In the genomic region with DNA sequence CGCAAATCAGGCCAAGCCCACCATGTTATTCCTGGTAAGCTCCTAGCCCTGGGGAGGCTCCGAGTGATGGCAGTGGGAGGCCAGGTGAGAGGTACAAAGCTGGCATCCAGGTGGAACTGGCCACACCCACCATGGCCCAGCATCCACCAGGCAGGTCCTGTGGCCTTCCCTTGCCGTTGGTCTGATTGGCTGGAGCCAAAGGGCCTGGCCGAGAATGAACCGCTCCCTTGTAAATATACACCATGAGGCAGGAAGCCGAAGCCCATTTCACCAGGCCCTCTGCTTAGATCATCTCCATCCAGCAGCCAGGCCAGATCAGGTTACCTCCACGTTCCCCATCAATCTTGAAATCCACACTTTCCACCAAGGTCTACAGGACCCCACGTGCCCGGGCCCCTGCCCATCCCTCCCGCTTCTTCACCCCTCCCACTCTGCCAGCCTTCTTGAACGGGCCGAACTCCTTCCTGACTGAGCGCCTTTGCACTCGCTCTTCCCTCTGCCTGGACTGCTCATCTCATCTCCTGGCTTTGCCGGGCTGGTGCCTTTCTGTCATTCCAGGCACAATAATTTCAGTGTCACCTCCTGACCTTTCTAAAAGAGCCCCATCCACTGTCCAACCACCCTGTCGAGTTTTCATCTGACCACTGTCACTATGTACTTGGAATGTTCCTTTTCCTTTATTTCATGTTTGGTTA, we compare ENCODE assay signal across 11 cellular contexts. TPM values are rescaled to one million over a fixed set of nuclear protein-coding genes. Genes with fewer than 3 reads are reported as not detected.
DNase-seq lines count a peak whose midpoint lies in the region; ATAC-seq and TF ChIP-seq lines count a peak whose summit lies in the region.
"Had no signal": no experiment of that assay in that cellular context is flagged by ENCODE, and none has a peak within 500 bp of the region (broad histone marks: within the 10 kb centered on the region; RNA-seq: fewer than 3 reads in every experiment).

No MANE protein-coding gene starts in this region.

- H3K9me2 ChIP-seq in OCI-LY1 (ENCODE audit: low read depth, low read length), result no peaks in the 10 kb centered on the region

- no peak for TF ChIP-seq POLR2A in ovary (IDR thresholded peaks at IDR 0.05)

- ATAC-seq in activated naive CD8-positive, alpha-beta T cell treated with anti-CD3 and anti-CD28 coated beads, Interleukin-2, amount 50 U/mL, for 24 hours, result no peak
- ATAC-seq in stimulated activated naive B cell treated with anti-CD40 and anti-IgM and Interleukin-4, amounts not matched to agents 10 μg/mL and 1 μg/mL and 100 μg/mL, for 72 hours (replicated peaks), result peak; percentile 11 to 14
- ATAC-seq in GM18858 (IDR thresholded peaks at IDR 0.05; ENCODE audit: unreplicated experiment), result no peak

- H3K27ac Mint-ChIP-seq in activated naive CD8-positive, alpha-beta T cell, result peak overlapping the region; percentile 79
- no peak overlapping the region for H3K27ac Mint-ChIP-seq in activated naive CD8-positive, alpha-beta T cell treated with anti-CD3 and anti-CD28 coated beads, Interleukin-2, amount 50 U/mL, for 24 hours
- H3K27ac Mint-ChIP-seq in stimulated activated naive B cell treated with anti-CD40 and anti-IgM and Interleukin-4, amounts not matched to agents 10 μg/mL and 1 μg/mL and 100 μg/mL, for 72 hours, result peak overlapping the region; percentile 94

- no peaks in the 10 kb centered on the region for H3K79me2 ChIP-seq in OCI-LY1 (ENCODE audit: insufficient read depth, low read length)

- no peaks in the 10 kb centered on the region for H3K9me3 Mint-ChIP-seq in activated naive CD8-positive, alpha-beta T cell (ENCODE audit: low read depth)
- no peaks in the 10 kb centered on the region for H3K9me3 Mint-ChIP-seq in activated naive CD8-positive, alpha-beta T cell treated with anti-CD3 and anti-CD28 coated beads, Interleukin-2, amount 50 U/mL, for 24 hours
- H3K9me3 Mint-ChIP-seq in stimulated activated naive B cell treated with anti-CD40 and anti-IgM and Interleukin-4, amounts not matched to agents 10 μg/mL and 1 μg/mL and 100 μg/mL, for 72 hours, result peaks cover 0 to 4% of the 10 kb centered on the region in 2 donors

- no peak for TF ChIP-seq EP300 in ovary (IDR thresholded peaks at IDR 0.05)

- H3K4me1 ChIP-seq in OCI-LY1 (ENCODE audit: insufficient read depth, low read length, severe bottlenecking), result peaks cover 70% of the 10 kb centered on the region
- peaks cover 4% of the 10 kb centered on the region for H3K4me1 ChIP-seq in ovary (ENCODE audit: insufficient read depth)

- no peaks in the 10 kb centered on the region; the same call in 1 of the 2 replicates for H3F3A ChIP-seq in OCI-LY1 (ENCODE audit: insufficient read depth, low read length)

- TF ChIP-seq CTCF in OCI-LY1 (IDR thresholded peaks at IDR 0.05; ENCODE audit: low read length), result no peak
- TF ChIP-seq CTCF in cardiac fibroblast (IDR thresholded peaks at IDR 0.05; ENCODE audit: low read depth, low read length), result no peak
- no peak for TF ChIP-seq CTCF in ovary (IDR thresholded peaks at IDR 0.05)

- H3K27me3 Mint-ChIP-seq in activated naive CD8-positive, alpha-beta T cell, result no peaks in the 10 kb centered on the region
- H3K27me3 Mint-ChIP-seq in activated naive CD8-positive, alpha-beta T cell treated with anti-CD3 and anti-CD28 coated beads, Interleukin-2, amount 50 U/mL, for 24 hours, result peaks cover 2% of the 10 kb centered on the region
- H3K27me3 Mint-ChIP-seq in stimulated activated naive B cell treated with anti-CD40 and anti-IgM and Interleukin-4, amounts not matched to agents 10 μg/mL and 1 μg/mL and 100 μg/mL, for 72 hours, result no peaks in the 10 kb centered on the region

- H3K27ac ChIP-seq in OCI-LY1 (ENCODE audit: low read depth, low read length, poor library complexity, severe bottlenecking), result peak overlapping the region; percentile 17
- H3K27ac ChIP-seq in ovary, result no peak overlapping the region
- H3K27ac ChIP-seq: transverse colon had no signal

- H3K36me3 Mint-ChIP-seq in activated naive CD8-positive, alpha-beta T cell, result peaks cover 15% of the 10 kb centered on the region
- H3K36me3 Mint-ChIP-seq in activated naive CD8-positive, alpha-beta T cell treated with anti-CD3 and anti-CD28 coated beads, Interleukin-2, amount 50 U/mL, for 24 hours (ENCODE audit: low read depth), result peaks cover 40% of the 10 kb centered on the region
- peaks cover 44 to 66% of the 10 kb centered on the region in 2 donors for H3K36me3 Mint-ChIP-seq in stimulated activated naive B cell treated with anti-CD40 and anti-IgM and Interleukin-4, amounts not matched to agents 10 μg/mL and 1 μg/mL and 100 μg/mL, for 72 hours

- peaks cover 30% of the 10 kb centered on the region for H3K36me3 ChIP-seq in OCI-LY1 (ENCODE audit: insufficient read depth, low read length)
- H3K36me3 ChIP-seq in ovary, result no peaks in the 10 kb centered on the region
- H3K36me3 ChIP-seq: transverse colon had no signal

- peaks cover 42% of the 10 kb centered on the region for H3K4me1 Mint-ChIP-seq in activated naive CD8-positive, alpha-beta T cell (ENCODE audit: low read depth)
- peaks cover 57% of the 10 kb centered on the region for H3K4me1 Mint-ChIP-seq in activated naive CD8-positive, alpha-beta T cell treated with anti-CD3 and anti-CD28 coated beads, Interleukin-2, amount 50 U/mL, for 24 hours
- peaks cover 48 to 70% of the 10 kb centered on the region in 2 donors for H3K4me1 Mint-ChIP-seq in stimulated activated naive B cell treated with anti-CD40 and anti-IgM and Interleukin-4, amounts not matched to agents 10 μg/mL and 1 μg/mL and 100 μg/mL, for 72 hours

- peak overlapping the region; percentile 47 for H3K4me3 ChIP-seq in OCI-LY1 (ENCODE audit: low read depth, low read length, poor library complexity, severe bottlenecking)
- H3K4me3 ChIP-seq in cardiac fibroblast (replicated peaks in 1 of 2; ENCODE audit: low read depth in 2 of 2, low read length in 2 of 2), result no peak overlapping the region
- H3K4me3 ChIP-seq in ovary, result no peak overlapping the region
- H3K4me3 ChIP-seq: transverse colon had no signal

- H3K4me3 Mint-ChIP-seq in activated naive CD8-positive, alpha-beta T cell, result peak overlapping the region; percentile 32
- H3K4me3 Mint-ChIP-seq in activated naive CD8-positive, alpha-beta T cell treated with anti-CD3 and anti-CD28 coated beads, Interleukin-2, amount 50 U/mL, for 24 hours, result no peak overlapping the region
- peak overlapping the region; percentile 49 to 67 for H3K4me3 Mint-ChIP-seq in stimulated activated naive B cell treated with anti-CD40 and anti-IgM and Interleukin-4, amounts not matched to agents 10 μg/mL and 1 μg/mL and 100 μg/mL, for 72 hours

- H3K9me3 ChIP-seq in OCI-LY1 (ENCODE audit: low read length) (no peaks in the 10 kb centered on the region), ovary (no peaks in the 10 kb centered on the region)
- H3K9me3 ChIP-seq: transverse colon had no signal

- H3K27me3 ChIP-seq in OCI-LY1 (ENCODE audit: insufficient read depth, low read length), result no peaks in the 10 kb centered on the region
- no peaks in the 10 kb centered on the region for H3K27me3 ChIP-seq in ovary
- H3K27me3 ChIP-seq: transverse colon had no signal

- no peak overlapping the region for H2AFZ ChIP-seq in OCI-LY1 (ENCODE audit: low read length)

- intact Hi-C loops in ovary (cut with DNase I), result loop anchor here in 2 of 4 donors (10.0 kb wide), 1 partner anchor 95 kb away; the partner anchor contains the start of gene RMI2 (in 2 of the 2)

- no peaks in the 10 kb centered on the region for H4K20me1 ChIP-seq in OCI-LY1 (ENCODE audit: insufficient read depth, low read length)

- no peak for DNase-seq in activated naive CD8-positive, alpha-beta T cell treated with anti-CD3 and anti-CD28 coated beads, Interleukin-2, amount 50 U/mL, for 24 hours
- DNase-seq in cardiac fibroblast (ENCODE audit: low read depth in 2 of 2) (peak; percentile 18 to 47), ovary (no peak), AG08396 (ENCODE audit: low spot score) (no peak)
- peak; percentile 57 for DNase-seq in stimulated activated naive B cell treated with anti-CD40 and anti-IgM and Interleukin-4, amounts not matched to agents 10 μg/mL and 1 μg/mL and 100 μg/mL, for 72 hours
- DNase-seq: GOT3, transverse colon had no signal

- WGBS in ovary, 3 donors, result 58 to 67% (median 65%) methylated on average over 16 of the region's 16 CpGs

- peak overlapping the region; percentile 21; the same call in 1 of the 2 replicates for H3K9ac ChIP-seq in OCI-LY1 (ENCODE audit: low read length)

- H3K4me2 ChIP-seq in OCI-LY1 (ENCODE audit: low read length), result peak overlapping the region; percentile 58

RNA-seq across cellular contexts. Expression of gene SOCS1, which starts 5.8 kb away (rescaled TPM):
- total RNA-seq in ovary, result 10 to 100 TPM in 2 of 7 donors, 1 to 10 TPM in 5; 6.3 to 42.7 (median 9.4) TPM
- 1 to 10 TPM; 1.1 to 5.5 TPM for polyA plus RNA-seq in ovary

RNA-seq across cellular contexts. Expression of gene TNP2, which starts 18.9 kb away (rescaled TPM):
- total RNA-seq in ovary, result not detected
- not detected for polyA plus RNA-seq in ovary
- total RNA-seq: transverse colon had no signal
- polyA plus RNA-seq: keratinocyte had no signal

RNA-seq across cellular contexts. Expression of gene PRM3, which starts 23.2 kb away (rescaled TPM):
- total RNA-seq in ovary, result not detected
- polyA plus RNA-seq in ovary, result not detected
- total RNA-seq: transverse colon had no signal
- polyA plus RNA-seq: keratinocyte had no signal

RNA-seq across cellular contexts. Expression of gene PRM2, which starts 26.0 kb away (rescaled TPM):
- not detected for total RNA-seq in ovary
- not detected for polyA plus RNA-seq in ovary
- total RNA-seq: transverse colon had no signal
- polyA plus RNA-seq: keratinocyte had no signal

RNA-seq across cellular contexts. Expression of gene PRM1, which starts 30.9 kb away (rescaled TPM):
- not detected for total RNA-seq in ovary
- not detected for polyA plus RNA-seq in ovary
- total RNA-seq: transverse colon had no signal
- polyA plus RNA-seq: keratinocyte had no signal

Comparison
In these comparisons a context has a peak if more than half of its experiments do, and no peak if none do; other contexts are left out.
1. ATAC-seq: peak in stimulated activated naive B cell treated with anti-CD40 and anti-IgM and Interleukin-4, amounts not matched to agents 10 μg/mL and 1 μg/mL and 100 μg/mL, for 72 hours (2 of 2); none in activated naive CD8-positive, alpha-beta T cell treated with anti-CD3 and anti-CD28 coated beads, Interleukin-2, amount 50 U/mL, for 24 hours (single experiment) and GM18858 (single experiment).
2. DNase-seq: peak in cardiac fibroblast (2 of 2) and stimulated activated naive B cell treated with anti-CD40 and anti-IgM and Interleukin-4, amounts not matched to agents 10 μg/mL and 1 μg/mL and 100 μg/mL, for 72 hours (single experiment); none in activated naive CD8-positive, alpha-beta T cell treated with anti-CD3 and anti-CD28 coated beads, Interleukin-2, amount 50 U/mL, for 24 hours (single experiment), ovary (0 of 5) and AG08396 (single experiment).